ENCODE assay signal across 27 cellular contexts in the genomic region with DNA sequence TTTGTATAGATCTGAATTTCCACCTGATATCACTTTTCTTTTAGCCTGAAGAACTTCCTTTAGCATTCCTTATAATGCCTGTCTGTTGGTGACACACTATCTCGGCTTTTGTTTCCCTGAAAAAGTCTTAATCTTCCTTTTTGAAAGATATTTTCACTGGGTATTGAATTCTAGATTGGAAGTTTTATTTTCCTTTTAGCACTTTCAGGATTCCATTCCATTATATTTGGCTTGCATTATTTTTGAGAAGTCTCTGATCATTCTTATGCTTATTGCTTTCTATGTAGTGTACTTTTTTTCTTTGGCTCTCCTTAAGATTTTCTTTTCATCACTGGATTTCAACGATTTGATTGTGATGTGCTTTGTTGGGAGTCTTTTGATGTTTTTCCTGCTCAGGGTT.
"Had no signal": no experiment of that assay in that cellular context is flagged by ENCODE, and none has a peak within 500 bp of the region (broad histone marks: within the 10 kb centered on the region; RNA-seq: fewer than 3 reads in every experiment).

No MANE protein-coding gene starts in this region.

- H3K36me3 Mint-ChIP-seq: naive thymus-derived CD8-positive, alpha-beta T cell; stimulated activated effector memory CD8-positive, alpha-beta T cell treated with anti-CD3 and anti-CD28 coated beads, Interleukin-12 subunit alpha, Interleukin-12 subunit beta, amount 100 ng/mL, for 72 hours; stimulated activated naive B cell treated with anti-CD40 and anti-IgM and Interleukin-4, amounts not matched to agents 10 μg/mL and 1 μg/mL and 100 μg/mL, for 72 hours; type B pancreatic cell had no signal

- H3K27ac Mint-ChIP-seq: natural killer cell treated with Interleukin-12 subunit alpha and Interleukin-12 subunit beta and Interleukin-15 and Interleukin-18, amount 100 ng/mL, for 72 hours; nephron progenitor cell; stimulated activated effector memory CD8-positive, alpha-beta T cell treated with anti-CD3 and anti-CD28 coated beads, Interleukin-12 subunit alpha, Interleukin-12 subunit beta, amount 100 ng/mL, for 72 hours; stimulated activated naive B cell treated with anti-CD40 and anti-IgM and Interleukin-4, amounts not matched to agents 10 μg/mL and 1 μg/mL and 100 μg/mL, for 72 hours; stimulated activated naive CD8-positive, alpha-beta T cell treated with anti-CD3 and anti-CD28 coated beads, Interleukin-15, Interleukin-2, amounts not matched to agents 100 ng/mL and 50 ng/mL, for 24 hours; type B pancreatic cell had no signal

- H3K9me3 Mint-ChIP-seq: stimulated activated naive CD8-positive, alpha-beta T cell treated with anti-CD3 and anti-CD28 coated beads, Interleukin-15, Interleukin-2, amounts not matched to agents 100 ng/mL and 50 ng/mL, for 24 hours; type B pancreatic cell had no signal

- H3K4me1 Mint-ChIP-seq: naive thymus-derived CD8-positive, alpha-beta T cell; neural crest cell; stimulated activated effector memory CD8-positive, alpha-beta T cell treated with anti-CD3 and anti-CD28 coated beads, Interleukin-12 subunit alpha, Interleukin-12 subunit beta, amount 100 ng/mL, for 72 hours; stimulated activated naive B cell treated with anti-CD40 and anti-IgM and Interleukin-4, amounts not matched to agents 10 μg/mL and 1 μg/mL and 100 μg/mL, for 72 hours had no signal

- H3K4me3 Mint-ChIP-seq: naive thymus-derived CD8-positive, alpha-beta T cell; natural killer cell treated with Interleukin-12 subunit alpha and Interleukin-12 subunit beta and Interleukin-15 and Interleukin-18, amount 100 ng/mL, for 72 hours; nephron progenitor cell; neural crest cell; stimulated activated effector memory CD8-positive, alpha-beta T cell treated with anti-CD3 and anti-CD28 coated beads, Interleukin-12 subunit alpha, Interleukin-12 subunit beta, amount 100 ng/mL, for 72 hours; stimulated activated naive B cell treated with anti-CD40 and anti-IgM and Interleukin-4, amounts not matched to agents 10 μg/mL and 1 μg/mL and 100 μg/mL, for 72 hours; stimulated activated naive CD8-positive, alpha-beta T cell treated with anti-CD3 and anti-CD28 coated beads, Interleukin-15, Interleukin-2, amounts not matched to agents 100 ng/mL and 50 ng/mL, for 24 hours; type B pancreatic cell had no signal

- H3K27ac ChIP-seq: neutrophil, pancreas, psoas muscle, right lobe of liver, sigmoid colon, stomach, thoracic aorta, thyroid gland, tibial nerve, upper lobe of right lung, uterus had no signal

- H3K9me3 ChIP-seq: neutrophil, pancreas, psoas muscle, right lobe of liver, sigmoid colon, stomach, thoracic aorta, thyroid gland, upper lobe of right lung, uterus had no signal

- H3K36me3 ChIP-seq: neutrophil, pancreas, right lobe of liver, sigmoid colon, stomach, thoracic aorta, thyroid gland, tibial nerve, upper lobe of right lung, uterus had no signal

- ATAC-seq: naive thymus-derived CD8-positive, alpha-beta T cell; natural killer cell treated with Interleukin-12 subunit alpha and Interleukin-12 subunit beta and Interleukin-15 and Interleukin-18, amount 100 ng/mL, for 72 hours; pancreas; psoas muscle; right cardiac atrium; right lobe of liver; stimulated activated effector memory CD8-positive, alpha-beta T cell treated with anti-CD3 and anti-CD28 coated beads, Interleukin-12 subunit alpha, Interleukin-12 subunit beta, amount 100 ng/mL, for 72 hours; stimulated activated naive B cell treated with anti-CD40 and anti-IgM and Interleukin-4, amounts not matched to agents 10 μg/mL and 1 μg/mL and 100 μg/mL, for 72 hours; upper lobe of right lung had no signal

- H3K4me3 ChIP-seq: pancreas, psoas muscle, right lobe of liver, sigmoid colon, stomach, thoracic aorta, thyroid gland, tibial nerve, upper lobe of right lung, uterus had no signal

- DNase-seq: naive thymus-derived CD8-positive, alpha-beta T cell; nephron progenitor cell; nucleus accumbens; pancreas; psoas muscle; right cardiac atrium; right lobe of liver; sigmoid colon; small intestine; stimulated activated CD4-positive, alpha-beta T cell treated with anti-CD3 and anti-CD28 coated beads, Interleukin-15, amount 100 ng/mL, for 24 hours; stimulated activated CD4-positive, alpha-beta T cell treated with anti-CD3 and anti-CD28 coated beads, Interleukin-2, amount 100 ng/mL, for 24 hours; stimulated activated CD4-positive, alpha-beta T cell treated with anti-CD3 and anti-CD28 coated beads, Interleukin-2, amount 100 ng/mL, for 48 hours; stimulated activated CD4-positive, alpha-beta T cell treated with anti-CD3 and anti-CD28 coated beads, Interleukin-4, amount 100 ng/mL, for 24 hours; stimulated activated naive B cell treated with anti-CD40 and anti-IgM and Interleukin-4, amounts not matched to agents 10 μg/mL and 1 μg/mL and 100 μg/mL, for 72 hours; stimulated activated naive CD4-positive, alpha-beta T cell treated with Interleukin-2 at 50 U/mL for 16 hours; stomach; thyroid gland; upper lobe of right lung; uterus had no signal

- H3K27me3 Mint-ChIP-seq: naive thymus-derived CD8-positive, alpha-beta T cell; natural killer cell treated with Interleukin-12 subunit alpha and Interleukin-12 subunit beta and Interleukin-15 and Interleukin-18, amount 100 ng/mL, for 72 hours; stimulated activated naive B cell treated with anti-CD40 and anti-IgM and Interleukin-4, amounts not matched to agents 10 μg/mL and 1 μg/mL and 100 μg/mL, for 72 hours; stimulated activated naive CD8-positive, alpha-beta T cell treated with anti-CD3 and anti-CD28 coated beads, Interleukin-15, Interleukin-2, amounts not matched to agents 100 ng/mL and 50 ng/mL, for 24 hours; type B pancreatic cell had no signal

- H3K27me3 ChIP-seq: neutrophil, pancreas, right lobe of liver, sigmoid colon, stomach, thyroid gland, tibial nerve, upper lobe of right lung, uterus had no signal

- H3K4me1 ChIP-seq: pancreas, psoas muscle, right lobe of liver, sigmoid colon, stomach, thyroid gland, upper lobe of right lung, uterus had no signal
